In the genomic region with DNA sequence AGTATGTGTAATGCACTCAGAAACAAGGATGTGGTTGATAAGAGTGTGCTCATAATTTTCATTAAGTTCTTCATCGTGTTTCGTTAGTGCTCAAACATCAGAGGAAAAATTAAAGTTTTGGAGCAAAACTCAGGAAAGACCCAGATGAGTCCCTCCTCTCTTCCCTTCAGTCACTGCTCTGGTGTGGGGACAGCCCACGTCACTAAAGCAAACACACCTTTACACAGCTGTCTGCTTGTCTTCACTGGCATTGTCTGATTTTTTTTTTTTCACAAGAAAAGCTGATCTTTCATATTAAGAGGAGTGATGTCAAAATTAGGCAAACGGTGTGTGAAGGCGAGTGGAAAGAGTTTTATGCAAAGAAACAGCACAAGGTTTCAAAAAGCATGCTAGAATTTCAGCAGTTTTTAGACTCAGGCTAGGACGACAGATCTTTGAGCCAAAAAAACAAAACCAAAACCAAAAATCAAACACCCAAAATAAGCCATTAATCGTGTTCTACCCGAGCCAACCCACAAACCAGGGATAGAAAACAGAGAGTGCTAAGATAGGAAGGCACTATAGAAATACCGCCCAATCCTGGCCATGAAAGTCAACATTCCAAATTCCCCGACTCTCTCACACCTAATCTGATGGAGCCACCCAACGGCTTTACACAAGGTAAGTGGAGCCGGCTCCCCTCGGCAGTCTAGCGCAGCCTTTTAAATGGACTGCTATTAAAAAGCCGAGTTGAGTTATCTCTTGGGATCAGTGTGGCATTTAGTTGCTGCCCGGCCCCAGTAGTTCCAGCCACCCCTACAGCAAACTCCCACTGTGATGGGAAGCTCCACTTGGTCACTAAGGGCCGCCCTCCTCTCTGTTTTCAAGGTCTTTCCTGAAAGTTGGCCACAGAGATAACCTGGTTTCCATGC, we compare ENCODE assay signal across 10 cellular contexts. TPM values are rescaled to one million over a fixed set of nuclear protein-coding genes. Genes with fewer than 3 reads are reported as not detected.
A peak's percentile ranks its signal among the peaks of the same experiment; 100 is the strongest.
DNase-seq lines count a peak whose midpoint lies in the region; ATAC-seq and TF ChIP-seq lines count a peak whose summit lies in the region.
"Had no signal": no experiment of that assay in that cellular context is flagged by ENCODE, and none has a peak within 500 bp of the region (broad histone marks: within the 10 kb centered on the region; RNA-seq: fewer than 3 reads in every experiment).

No MANE protein-coding gene starts in this region.

- H3K27me3 ChIP-seq in GM23248 (replicated peaks; ENCODE audit: insufficient read depth) (peaks cover 18% of the 10 kb centered on the region), liver (ENCODE audit: control insufficient read depth in 4 of 4, insufficient read depth in 4 of 4, low read length in 3 of 4) (peaks cover 0 to 6% (median 1%) of the 10 kb centered on the region in 4 donors), H9 (ENCODE audit: insufficient read depth, low read length) (no peaks in the 10 kb centered on the region)

- intact Hi-C loops in activated T-helper 1 cell treated with anti-CD3 and anti-CD28 coated beads, Interleukin-12 subunit alpha, Interleukin-12 subunit beta, Interleukin-2, Interleukin-4 antibody, amounts not matched to agents 30 ng/mL and 10 ng/mL and 1 ng/mL, durations not matched to agents 14 hours and 24 hours and 36 hours (cut with micrococcal nuclease) = no loop called here

- no peaks in the 10 kb centered on the region for H3K79me1 ChIP-seq in H9 (ENCODE audit: insufficient read depth, low read depth, low read length, poor library complexity, severe bottlenecking)

- no peak overlapping the region for H3K14ac ChIP-seq in H9 (ENCODE audit: insufficient read depth, low read length)

- in situ Hi-C loops in GM23248 (cut with MboI) = no loop called here

- H3K23me2 ChIP-seq in H9 (ENCODE audit: insufficient read length, low read depth, low read length, poor library complexity, severe bottlenecking) = no peaks in the 10 kb centered on the region

- H3K18ac ChIP-seq in H9 (ENCODE audit: insufficient read length, low read depth, low read length) = no peak overlapping the region

- H3K23ac ChIP-seq in H9 (ENCODE audit: insufficient read length, low read depth, low read length) = no peak overlapping the region

- H3K27ac Mint-ChIP-seq in activated T-helper 1 cell treated with anti-CD3 and anti-CD28 coated beads, Interleukin-12 subunit alpha, Interleukin-12 subunit beta, Interleukin-2, Interleukin-4 antibody, amounts not matched to agents 30 ng/mL and 10 ng/mL and 1 ng/mL, durations not matched to agents 14 hours and 24 hours and 36 hours = no peak overlapping the region
- H3K27ac Mint-ChIP-seq in H9 = no peak overlapping the region
- H3K27ac Mint-ChIP-seq: dendritic cell treated with granulocyte-macrophage colony-stimulating factor and Interleukin-4, amounts not matched to agents 40 ng/mL and 50 ng/mL, for 4 days had no signal

- no peak for ATAC-seq in GM19023 (IDR thresholded peaks at IDR 0.05; ENCODE audit: unreplicated experiment)

- 0 out of 2 replicates have a peak, but pooled peaks cover 5% of the 10 kb centered on the region for H3K4me1 ChIP-seq in GM23248 (ENCODE audit: insufficient read depth)
- H3K4me1 ChIP-seq in liver (ENCODE audit: control insufficient read depth in 4 of 4, insufficient read depth in 4 of 4, low read length in 3 of 4) = peaks cover 0 to 6% (median 1%) of the 10 kb centered on the region in 4 donors
- H3K4me1 ChIP-seq in H9 (ENCODE audit: insufficient read depth, low read length) = no peaks in the 10 kb centered on the region; the same call in 1 of the 2 replicates

- H3K9me3 Mint-ChIP-seq in activated T-helper 1 cell treated with anti-CD3 and anti-CD28 coated beads, Interleukin-12 subunit alpha, Interleukin-12 subunit beta, Interleukin-2, Interleukin-4 antibody, amounts not matched to agents 30 ng/mL and 10 ng/mL and 1 ng/mL, durations not matched to agents 14 hours and 24 hours and 36 hours = no peaks in the 10 kb centered on the region
- no peaks in the 10 kb centered on the region for H3K9me3 Mint-ChIP-seq in H9
- H3K9me3 Mint-ChIP-seq: dendritic cell treated with granulocyte-macrophage colony-stimulating factor and Interleukin-4, amounts not matched to agents 40 ng/mL and 50 ng/mL, for 4 days had no signal

- H2AFZ ChIP-seq in GM23248 (peak overlapping the region; percentile 12; the same call in 1 of the 2 replicates), H9 (ENCODE audit: low read length) (no peak overlapping the region)

- H2BK15ac ChIP-seq in H9 (ENCODE audit: low read depth, low read length) = no peak overlapping the region

- H3K4me2 ChIP-seq in GM23248 (ENCODE audit: unreplicated experiment) (peak overlapping the region; percentile 59), H9 (ENCODE audit: insufficient read depth, insufficient read length, low read length) (no peak overlapping the region)

- H2AK5ac ChIP-seq in H9 (ENCODE audit: insufficient read length, low read length) = no peak overlapping the region

- H3K27ac ChIP-seq in GM23248 (no peak overlapping the region), liver (ENCODE audit: low read depth in 1 of 2, low read length in 2 of 2) (no peak overlapping the region), H9 (ENCODE audit: insufficient read length, low read depth, low read length) (no peak overlapping the region)

- H3K4me1 Mint-ChIP-seq in activated T-helper 1 cell treated with anti-CD3 and anti-CD28 coated beads, Interleukin-12 subunit alpha, Interleukin-12 subunit beta, Interleukin-2, Interleukin-4 antibody, amounts not matched to agents 30 ng/mL and 10 ng/mL and 1 ng/mL, durations not matched to agents 14 hours and 24 hours and 36 hours (ENCODE audit: low read depth) = peaks cover 13% of the 10 kb centered on the region
- peaks cover 0 to 5% of the 10 kb centered on the region in 2 experiments; a peak in 1 of 4 replicates for H3K4me1 Mint-ChIP-seq in H9

- H3K9me3 ChIP-seq in GM23248 (ENCODE audit: low read depth) (no peaks in the 10 kb centered on the region), liver (ENCODE audit: control insufficient read depth in 4 of 4, low read length in 3 of 4) (no peaks in the 10 kb centered on the region), H9 (ENCODE audit: control insufficient read depth, low read depth, low read length) (no peaks in the 10 kb centered on the region)

- H3K4me3 ChIP-seq in GM23248 (peak overlapping the region; percentile 41), liver (ENCODE audit: low read depth in 1 of 3, low read length in 3 of 3) (peak overlapping the region; percentile 51 to 59 (median 54))

- H2BK120ac ChIP-seq in H9 (ENCODE audit: low read depth, low read length, poor library complexity, severe bottlenecking) = no peak overlapping the region

- no peak overlapping the region for H4K8ac ChIP-seq in H9 (replicated peaks; ENCODE audit: insufficient read length, low read depth, low read length)

- H4K20me1 ChIP-seq in GM23248 (ENCODE audit: insufficient read depth) (no peaks in the 10 kb centered on the region), H9 (ENCODE audit: control insufficient read depth, insufficient read depth, insufficient read length) (no peaks in the 10 kb centered on the region)

- H3K27me3 Mint-ChIP-seq in activated T-helper 1 cell treated with anti-CD3 and anti-CD28 coated beads, Interleukin-12 subunit alpha, Interleukin-12 subunit beta, Interleukin-2, Interleukin-4 antibody, amounts not matched to agents 30 ng/mL and 10 ng/mL and 1 ng/mL, durations not matched to agents 14 hours and 24 hours and 36 hours (ENCODE audit: insufficient read depth) = peaks cover 29% of the 10 kb centered on the region
- H3K27me3 Mint-ChIP-seq in H9 (ENCODE audit: low read depth) = peaks cover 40% of the 10 kb centered on the region

- no peak overlapping the region for H3K9ac ChIP-seq in GM23248
- no peak overlapping the region for H3K9ac ChIP-seq in liver (ENCODE audit: low read depth in 1 of 2, low read length in 2 of 2)
- H3K9ac ChIP-seq in H9 (ENCODE audit: extremely low read depth, insufficient read length, low read length) = no peak overlapping the region

- H3T11ph ChIP-seq in H9 (ENCODE audit: low read length) = no peak overlapping the region

- TF ChIP-seq CTCF in liver (IDR thresholded peaks at IDR 0.05; ENCODE audit: low read depth, low read length, missing input control) (no peak), H9 (conservative IDR thresholded peaks at IDR 0.05) (no peak)

- H3K36me3 ChIP-seq in GM23248 (ENCODE audit: low read depth) = no peaks in the 10 kb centered on the region
- no peaks in the 10 kb centered on the region for H3K36me3 ChIP-seq in liver (ENCODE audit: control insufficient read depth in 4 of 4, insufficient read depth in 3 of 4, low read depth in 1 of 4, low read length in 3 of 4)

- H3K56ac ChIP-seq in H9 (ENCODE audit: insufficient read length, low read depth, low read length) = no peak overlapping the region

- TF ChIP-seq RAD21 in liver (IDR thresholded peaks at IDR 0.05) = peak in 1 of 2 donors; percentile 33

- H3K4ac ChIP-seq in H9 (ENCODE audit: low read depth, low read length) = no peak overlapping the region

- DNase-seq in COLO668 (lab: John Stamatoyannopoulos, UW; ENCODE audit: unreplicated experiment) = peak; percentile 5
- no peak for DNase-seq in GM23248
- no peak for DNase-seq in activated T-helper 1 cell treated with anti-CD3 and anti-CD28 coated beads, Interleukin-12 subunit alpha, Interleukin-12 subunit beta, Interleukin-2, Interleukin-4 antibody, amounts not matched to agents 30 ng/mL and 10 ng/mL and 1 ng/mL, durations not matched to agents 14 hours and 24 hours and 36 hours (ENCODE audit: low spot score)
- no peak for DNase-seq in NCI-H510A treated with DMSO at 0.1 percent for 48 hours (lab: John Stamatoyannopoulos, UW)
- DNase-seq in H9 = no peak
- no peak for DNase-seq in NCI-H2081 treated with DMSO at 0.1 percent for 48 hours (lab: John Stamatoyannopoulos, UW)
- DNase-seq: stimulated activated CD4-positive, alpha-beta T cell treated with anti-CD3 and anti-CD28 coated beads, Interleukin-15, amount 100 ng/mL, for 24 hours had no signal

- no peaks in the 10 kb centered on the region for H3F3A ChIP-seq in GM23248 (ENCODE audit: insufficient read depth)

- no peak overlapping the region for H4K91ac ChIP-seq in H9 (ENCODE audit: insufficient read length, low read depth, low read length)

- H3K36me3 Mint-ChIP-seq in activated T-helper 1 cell treated with anti-CD3 and anti-CD28 coated beads, Interleukin-12 subunit alpha, Interleukin-12 subunit beta, Interleukin-2, Interleukin-4 antibody, amounts not matched to agents 30 ng/mL and 10 ng/mL and 1 ng/mL, durations not matched to agents 14 hours and 24 hours and 36 hours (ENCODE audit: low read depth) = no peaks in the 10 kb centered on the region
- H3K36me3 Mint-ChIP-seq in H9 (ENCODE audit: insufficient read depth in 1 of 3, low read depth in 3 of 3) = no peaks in the 10 kb centered on the region

- no peaks in the 10 kb centered on the region for H3K9me2 ChIP-seq in GM23248 (ENCODE audit: insufficient read depth)

- H3K79me2 ChIP-seq in GM23248 (ENCODE audit: insufficient read depth) (no peaks in the 10 kb centered on the region), H9 (ENCODE audit: insufficient read depth, low read length) (no peaks in the 10 kb centered on the region)

- H4K5ac ChIP-seq in H9 (ENCODE audit: insufficient read length, low read depth, low read length) = no peak overlapping the region

- WGBS in GM23248 (ENCODE audit: low coverage in 1 of 2, low lambda C conversion rate in 2 of 2, missing lambda C conversion rate in 2 of 2), 2 experiments = 25 to 28% methylated on average over 17 of the region's 17 CpGs
- 31% methylated on average over 17 of the region's 17 CpGs for WGBS in liver
- no CpG with 5 or more reads among the region's 17 CpGs for WGBS in H9 (ENCODE audit: extremely low coverage, insufficient read length, low lambda C conversion rate)

- no peak overlapping the region for H2BK12ac ChIP-seq in H9 (ENCODE audit: insufficient read length, low read depth, low read length)

- no peak overlapping the region for H2BK20ac ChIP-seq in H9 (ENCODE audit: low read depth, low read length, poor library complexity, severe bottlenecking)

- H2BK5ac ChIP-seq in H9 (ENCODE audit: insufficient read length, low read length) = no peak overlapping the region

- H3K4me3 Mint-ChIP-seq in activated T-helper 1 cell treated with anti-CD3 and anti-CD28 coated beads, Interleukin-12 subunit alpha, Interleukin-12 subunit beta, Interleukin-2, Interleukin-4 antibody, amounts not matched to agents 30 ng/mL and 10 ng/mL and 1 ng/mL, durations not matched to agents 14 hours and 24 hours and 36 hours = peak overlapping the region; percentile 38
- H3K4me3 Mint-ChIP-seq in H9 = no peak overlapping the region
- H3K4me3 Mint-ChIP-seq: dendritic cell treated with granulocyte-macrophage colony-stimulating factor and Interleukin-4, amounts not matched to agents 40 ng/mL and 50 ng/mL, for 4 days had no signal

RNA-seq across cellular contexts. Expression of a gene that starts 27.9 kb away (rescaled TPM):
- total RNA-seq in GM23248 (2014; rRNA removed; shearing (Covaris generic)) = not detected in 2 replicates
- polyA plus RNA-seq in GM23248 (2016; fragmentation: Nextera tagmentation; extraction: Ambion mirVana) (not detected in 2 replicates), liver (under 1 TPM; 0.32 to 0.51 TPM)
- total RNA-seq in activated T-helper 1 cell treated with anti-CD3 and anti-CD28 coated beads, Interleukin-12 subunit alpha, Interleukin-12 subunit beta, Interleukin-2, Interleukin-4 antibody, amounts not matched to agents 30 ng/mL and 10 ng/mL and 1 ng/mL, durations not matched to agents 14 hours and 24 hours and 36 hours = 79.5 TPM in 2 replicates
- total RNA-seq in liver (under 1 TPM; 0.08 to 0.09 TPM), H9 (2021) (0.31 TPM in 2 replicates)

Comparison
In these comparisons a context has a peak if more than half of its experiments do, and no peak if none do; other contexts are left out.
1. RNA of a gene that starts 27.9 kb away (total RNA-seq): 79.5 TPM in activated T-helper 1 cell treated with anti-CD3 and anti-CD28 coated beads, Interleukin-12 subunit alpha, Interleukin-12 subunit beta, Interleukin-2, Interleukin-4 antibody, amounts not matched to agents 30 ng/mL and 10 ng/mL and 1 ng/mL, durations not matched to agents 14 hours and 24 hours and 36 hours; 0.31 TPM in H9, 0.08 to 0.09 TPM in liver and not detected in GM23248; every median in the first group is over 10 times any median in the second.